ENCODE assay signal across 1 cellular context in genomic region chr3:126031981-126032471, GRCh38.
TF ChIP-seq lines count a peak whose summit lies in the region.

No MANE protein-coding gene starts in this region.

TF ChIP-seq in WTC11, 78 proteins besides CTCF, POLR2A, EP300 and RAD21:
- no peak for TF ChIP-seq MAX (CRISPR knock-in tag; IDR thresholded peaks at IDR 0.05)
- TF ChIP-seq PREB (CRISPR knock-in tag; IDR thresholded peaks at IDR 0.05; ENCODE audit: borderline replicate concordance), result no peak
- TF ChIP-seq CREM (CRISPR knock-in tag; IDR thresholded peaks at IDR 0.05), result no peak
- TF ChIP-seq FOXJ3 (CRISPR knock-in tag; IDR thresholded peaks at IDR 0.05; ENCODE audit: borderline replicate concordance), result no peak
